ENCODE assay signal across 1 cellular context in the genomic region with DNA sequence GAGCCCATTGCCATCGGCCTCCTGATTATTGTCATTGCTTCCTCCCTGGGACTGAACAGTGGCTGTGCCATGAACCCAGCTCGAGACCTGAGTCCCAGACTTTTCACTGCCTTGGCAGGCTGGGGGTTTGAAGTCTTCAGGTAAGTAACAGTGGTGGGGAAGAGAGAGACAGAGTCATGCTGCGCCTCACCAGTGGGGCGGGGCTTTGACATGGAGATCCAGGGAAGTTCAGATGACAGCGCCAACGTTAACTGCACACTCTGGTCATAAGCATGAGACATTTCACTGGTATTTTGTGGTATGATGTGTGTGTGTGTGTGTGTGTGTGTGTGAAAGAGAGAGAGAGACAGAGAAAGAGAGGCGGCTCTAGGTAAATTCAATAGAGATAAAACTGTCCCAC.
TF ChIP-seq lines count a peak whose summit lies in the region.

No MANE protein-coding gene starts in this region.

TF ChIP-seq in K562, 482 proteins besides CTCF, POLR2A, EP300 and RAD21 (continued from another document):
- TF ChIP-seq NFRKB (IDR thresholded peaks at IDR 0.05; ENCODE audit: low read depth) (peak; percentile 60), HDGF (IDR thresholded peaks at IDR 0.05) (peak; percentile 71; the same call in 1 of the 2 replicates), ZNF445 (CRISPR knock-in tag; IDR thresholded peaks at IDR 0.05; ENCODE audit: low read depth) (no peak), L3MBTL2 (IDR thresholded peaks at IDR 0.05) (0 out of 2 replicates have a peak, but pooled peaks have one; percentile 10), MIER1 (IDR thresholded peaks at IDR 0.05; ENCODE audit: low read depth) (peak; percentile 65; the same call in 1 of the 2 replicates), TEAD2 (tag; IDR thresholded peaks at IDR 0.05) (no peak), POLR2B (IDR thresholded peaks at IDR 0.05; ENCODE audit: low read depth, partially characterized antibody) (peak; percentile 38), HDAC8 (tag; IDR thresholded peaks at IDR 0.05) (no peak), CHD1 (IDR thresholded peaks at IDR 0.05; ENCODE audit: low read length) (no peak), ZNF551 (CRISPR knock-in tag; IDR thresholded peaks at IDR 0.05) (no peak), HNRNPL (IDR thresholded peaks at IDR 0.05; ENCODE audit: low read depth, low read length) (no peak), LARP7 (IDR thresholded peaks at IDR 0.05) (peak; percentile 84; the same call in 1 of the 2 replicates), CREM (IDR thresholded peaks at IDR 0.05; ENCODE audit: low read depth) (peak; percentile 56), DMBX1 (CRISPR knock-in tag; IDR thresholded peaks at IDR 0.05; ENCODE audit: borderline replicate concordance) (peak; percentile 56; the same call in 1 of the 2 replicates), EHMT2 (IDR thresholded peaks at IDR 0.05) (peak; percentile 56; the same call in 1 of the 2 replicates), SMAD4 (CRISPR knock-in tag; conservative IDR thresholded peaks at IDR 0.05) (peak; percentile 41; the same call in 1 of the 2 replicates), THRAP3 (IDR thresholded peaks at IDR 0.05; ENCODE audit: borderline replicate concordance) (0 out of 2 replicates have a peak, but pooled peaks have one; percentile 38), ZNF583 (CRISPR knock-in tag; IDR thresholded peaks at IDR 0.05) (peak; percentile 68; the same call in 1 of the 2 replicates), DNMT1 (IDR thresholded peaks at IDR 0.05) (0 out of 2 replicates have a peak, but pooled peaks have one; percentile 36), JUNB (CRISPR knock-in tag; conservative IDR thresholded peaks at IDR 0.05) (no peak), JUND (IDR thresholded peaks at IDR 0.05; ENCODE audit: borderline replicate concordance, low read depth, low read length) (0 out of 2 replicates have a peak, but pooled peaks have one; percentile 7), JUND (tag; IDR thresholded peaks at IDR 0.05; ENCODE audit: borderline replicate concordance, low read depth, low read length) (no peak), PTRF (tag; IDR thresholded peaks at IDR 0.05) (0 out of 2 replicates have a peak, but pooled peaks have one; percentile 9), MTF1 (CRISPR knock-in tag; IDR thresholded peaks at IDR 0.05; ENCODE audit: borderline replicate concordance) (0 out of 2 replicates have a peak, but pooled peaks have one; percentile 25), ESRRB (CRISPR knock-in tag; IDR thresholded peaks at IDR 0.05; ENCODE audit: borderline replicate concordance) (no peak), TBL1XR1 (IDR thresholded peaks at IDR 0.05; ENCODE audit: low read length in 2 of 2) (0 out of 4 replicates have a peak, but pooled peaks of 1 of the 2 experiments have one; percentile 10), NR2C1 (IDR thresholded peaks at IDR 0.05) (no peak), NR2C1 (tag; IDR thresholded peaks at IDR 0.05) (0 out of 2 replicates have a peak, but pooled peaks have one; percentile 24), ZNF41 (CRISPR knock-in tag; conservative IDR thresholded peaks at IDR 0.05) (0 out of 2 replicates have a peak, but pooled peaks have one; percentile 41), NRF1 (conservative IDR thresholded peaks at IDR 0.05 in 1 of 2, IDR thresholded peaks at IDR 0.05 in 1 of 2) (peak in 1 of 2 experiments; percentile 13; a peak in 1 of 4 replicates), MTA3 (IDR thresholded peaks at IDR 0.05; ENCODE audit: borderline replicate concordance) (peak; percentile 9; the same call in 1 of the 2 replicates), NBN (IDR thresholded peaks at IDR 0.05; ENCODE audit: low read depth) (0 out of 2 replicates have a peak, but pooled peaks have one; percentile 48), ELF4 (CRISPR knock-in tag; IDR thresholded peaks at IDR 0.05) (0 out of 2 replicates have a peak, but pooled peaks have one; percentile 50), BACH1 (tag; IDR thresholded peaks at IDR 0.05) (no peak), XRCC5 (IDR thresholded peaks at IDR 0.05; ENCODE audit: low read depth, low read length) (no peak), CXXC5 (CRISPR knock-in tag; IDR thresholded peaks at IDR 0.05) (peak; percentile 16; the same call in 1 of the 2 replicates), ZNF57 (CRISPR knock-in tag; IDR thresholded peaks at IDR 0.05) (no peak), MED1 (CRISPR knock-in tag; IDR thresholded peaks at IDR 0.05; ENCODE audit: borderline replicate concordance) (no peak), SMARCA5 (IDR thresholded peaks at IDR 0.05) (peak; percentile 29; the same call in 1 of the 2 replicates), MTA1 (IDR thresholded peaks at IDR 0.05; ENCODE audit: borderline replicate concordance) (peak; percentile 55; the same call in 1 of the 2 replicates), RCOR1 (IDR thresholded peaks at IDR 0.05; ENCODE audit: borderline replicate concordance in 1 of 2, low read depth in 2 of 2, low read length in 2 of 2) (0 out of 4 replicates have a peak, but pooled peaks of 1 of the 2 experiments have one; percentile 4), SAFB (IDR thresholded peaks at IDR 0.05; ENCODE audit: borderline replicate concordance, low read depth, low read length) (no peak)
- TF ChIP-seq, protein P1, sequence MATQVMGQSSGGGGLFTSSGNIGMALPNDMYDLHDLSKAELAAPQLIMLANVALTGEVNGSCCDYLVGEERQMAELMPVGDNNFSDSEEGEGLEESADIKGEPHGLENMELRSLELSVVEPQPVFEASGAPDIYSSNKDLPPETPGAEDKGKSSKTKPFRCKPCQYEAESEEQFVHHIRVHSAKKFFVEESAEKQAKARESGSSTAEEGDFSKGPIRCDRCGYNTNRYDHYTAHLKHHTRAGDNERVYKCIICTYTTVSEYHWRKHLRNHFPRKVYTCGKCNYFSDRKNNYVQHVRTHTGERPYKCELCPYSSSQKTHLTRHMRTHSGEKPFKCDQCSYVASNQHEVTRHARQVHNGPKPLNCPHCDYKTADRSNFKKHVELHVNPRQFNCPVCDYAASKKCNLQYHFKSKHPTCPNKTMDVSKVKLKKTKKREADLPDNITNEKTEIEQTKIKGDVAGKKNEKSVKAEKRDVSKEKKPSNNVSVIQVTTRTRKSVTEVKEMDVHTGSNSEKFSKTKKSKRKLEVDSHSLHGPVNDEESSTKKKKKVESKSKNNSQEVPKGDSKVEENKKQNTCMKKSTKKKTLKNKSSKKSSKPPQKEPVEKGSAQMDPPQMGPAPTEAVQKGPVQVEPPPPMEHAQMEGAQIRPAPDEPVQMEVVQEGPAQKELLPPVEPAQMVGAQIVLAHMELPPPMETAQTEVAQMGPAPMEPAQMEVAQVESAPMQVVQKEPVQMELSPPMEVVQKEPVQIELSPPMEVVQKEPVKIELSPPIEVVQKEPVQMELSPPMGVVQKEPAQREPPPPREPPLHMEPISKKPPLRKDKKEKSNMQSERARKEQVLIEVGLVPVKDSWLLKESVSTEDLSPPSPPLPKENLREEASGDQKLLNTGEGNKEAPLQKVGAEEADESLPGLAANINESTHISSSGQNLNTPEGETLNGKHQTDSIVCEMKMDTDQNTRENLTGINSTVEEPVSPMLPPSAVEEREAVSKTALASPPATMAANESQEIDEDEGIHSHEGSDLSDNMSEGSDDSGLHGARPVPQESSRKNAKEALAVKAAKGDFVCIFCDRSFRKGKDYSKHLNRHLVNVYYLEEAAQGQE (CRISPR knock-in tag; IDR thresholded peaks at IDR 0.05; ENCODE audit: low read depth): no peak
- TF ChIP-seq, protein P2, sequence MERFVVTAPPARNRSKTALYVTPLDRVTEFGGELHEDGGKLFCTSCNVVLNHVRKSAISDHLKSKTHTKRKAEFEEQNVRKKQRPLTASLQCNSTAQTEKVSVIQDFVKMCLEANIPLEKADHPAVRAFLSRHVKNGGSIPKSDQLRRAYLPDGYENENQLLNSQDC (CRISPR knock-in tag; IDR thresholded peaks at IDR 0.05): no peak
- TF ChIP-seq, protein P3, sequence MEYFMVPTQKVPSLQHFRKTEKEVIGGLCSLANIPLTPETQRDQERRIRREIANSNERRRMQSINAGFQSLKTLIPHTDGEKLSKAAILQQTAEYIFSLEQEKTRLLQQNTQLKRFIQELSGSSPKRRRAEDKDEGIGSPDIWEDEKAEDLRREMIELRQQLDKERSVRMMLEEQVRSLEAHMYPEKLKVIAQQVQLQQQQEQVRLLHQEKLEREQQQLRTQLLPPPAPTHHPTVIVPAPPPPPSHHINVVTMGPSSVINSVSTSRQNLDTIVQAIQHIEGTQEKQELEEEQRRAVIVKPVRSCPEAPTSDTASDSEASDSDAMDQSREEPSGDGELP (CRISPR knock-in tag; IDR thresholded peaks at IDR 0.05; ENCODE audit: borderline replicate concordance): no peak
- TF ChIP-seq, protein P4, sequence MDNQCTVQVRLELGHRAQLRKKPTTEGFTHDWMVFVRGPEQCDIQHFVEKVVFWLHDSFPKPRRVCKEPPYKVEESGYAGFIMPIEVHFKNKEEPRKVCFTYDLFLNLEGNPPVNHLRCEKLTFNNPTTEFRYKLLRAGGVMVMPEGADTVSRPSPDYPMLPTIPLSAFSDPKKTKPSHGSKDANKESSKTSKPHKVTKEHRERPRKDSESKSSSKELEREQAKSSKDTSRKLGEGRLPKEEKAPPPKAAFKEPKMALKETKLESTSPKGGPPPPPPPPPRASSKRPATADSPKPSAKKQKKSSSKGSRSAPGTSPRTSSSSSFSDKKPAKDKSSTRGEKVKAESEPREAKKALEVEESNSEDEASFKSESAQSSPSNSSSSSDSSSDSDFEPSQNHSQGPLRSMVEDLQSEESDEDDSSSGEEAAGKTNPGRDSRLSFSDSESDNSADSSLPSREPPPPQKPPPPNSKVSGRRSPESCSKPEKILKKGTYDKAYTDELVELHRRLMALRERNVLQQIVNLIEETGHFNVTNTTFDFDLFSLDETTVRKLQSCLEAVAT (IDR thresholded peaks at IDR 0.05): peak; percentile 73 to 79; a peak in 2 of 4 replicates
- TF ChIP-seq, protein P5, sequence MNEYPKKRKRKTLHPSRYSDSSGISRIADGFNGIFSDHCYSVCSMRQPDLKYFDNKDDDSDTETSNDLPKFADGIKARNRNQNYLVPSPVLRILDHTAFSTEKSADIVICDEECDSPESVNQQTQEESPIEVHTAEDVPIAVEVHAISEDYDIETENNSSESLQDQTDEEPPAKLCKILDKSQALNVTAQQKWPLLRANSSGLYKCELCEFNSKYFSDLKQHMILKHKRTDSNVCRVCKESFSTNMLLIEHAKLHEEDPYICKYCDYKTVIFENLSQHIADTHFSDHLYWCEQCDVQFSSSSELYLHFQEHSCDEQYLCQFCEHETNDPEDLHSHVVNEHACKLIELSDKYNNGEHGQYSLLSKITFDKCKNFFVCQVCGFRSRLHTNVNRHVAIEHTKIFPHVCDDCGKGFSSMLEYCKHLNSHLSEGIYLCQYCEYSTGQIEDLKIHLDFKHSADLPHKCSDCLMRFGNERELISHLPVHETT (CRISPR knock-in tag; conservative IDR thresholded peaks at IDR 0.05 in 1 of 2, IDR thresholded peaks at IDR 0.05 in 1 of 2): peak in 1 of 2 experiments; percentile 16; a peak in 1 of 4 replicates
- TF ChIP-seq, protein P6, sequence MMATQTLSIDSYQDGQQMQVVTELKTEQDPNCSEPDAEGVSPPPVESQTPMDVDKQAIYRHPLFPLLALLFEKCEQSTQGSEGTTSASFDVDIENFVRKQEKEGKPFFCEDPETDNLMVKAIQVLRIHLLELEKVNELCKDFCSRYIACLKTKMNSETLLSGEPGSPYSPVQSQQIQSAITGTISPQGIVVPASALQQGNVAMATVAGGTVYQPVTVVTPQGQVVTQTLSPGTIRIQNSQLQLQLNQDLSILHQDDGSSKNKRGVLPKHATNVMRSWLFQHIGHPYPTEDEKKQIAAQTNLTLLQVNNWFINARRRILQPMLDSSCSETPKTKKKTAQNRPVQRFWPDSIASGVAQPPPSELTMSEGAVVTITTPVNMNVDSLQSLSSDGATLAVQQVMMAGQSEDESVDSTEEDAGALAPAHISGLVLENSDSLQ (IDR thresholded peaks at IDR 0.05): 0 out of 2 replicates have a peak, but pooled peaks have one; percentile 19
- TF ChIP-seq, protein P7, sequence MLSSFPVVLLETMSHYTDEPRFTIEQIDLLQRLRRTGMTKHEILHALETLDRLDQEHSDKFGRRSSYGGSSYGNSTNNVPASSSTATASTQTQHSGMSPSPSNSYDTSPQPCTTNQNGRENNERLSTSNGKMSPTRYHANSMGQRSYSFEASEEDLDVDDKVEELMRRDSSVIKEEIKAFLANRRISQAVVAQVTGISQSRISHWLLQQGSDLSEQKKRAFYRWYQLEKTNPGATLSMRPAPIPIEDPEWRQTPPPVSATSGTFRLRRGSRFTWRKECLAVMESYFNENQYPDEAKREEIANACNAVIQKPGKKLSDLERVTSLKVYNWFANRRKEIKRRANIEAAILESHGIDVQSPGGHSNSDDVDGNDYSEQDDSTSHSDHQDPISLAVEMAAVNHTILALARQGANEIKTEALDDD (IDR thresholded peaks at IDR 0.05): 0 out of 2 replicates have a peak, but pooled peaks have one; percentile 0
- TF ChIP-seq, protein P8, sequence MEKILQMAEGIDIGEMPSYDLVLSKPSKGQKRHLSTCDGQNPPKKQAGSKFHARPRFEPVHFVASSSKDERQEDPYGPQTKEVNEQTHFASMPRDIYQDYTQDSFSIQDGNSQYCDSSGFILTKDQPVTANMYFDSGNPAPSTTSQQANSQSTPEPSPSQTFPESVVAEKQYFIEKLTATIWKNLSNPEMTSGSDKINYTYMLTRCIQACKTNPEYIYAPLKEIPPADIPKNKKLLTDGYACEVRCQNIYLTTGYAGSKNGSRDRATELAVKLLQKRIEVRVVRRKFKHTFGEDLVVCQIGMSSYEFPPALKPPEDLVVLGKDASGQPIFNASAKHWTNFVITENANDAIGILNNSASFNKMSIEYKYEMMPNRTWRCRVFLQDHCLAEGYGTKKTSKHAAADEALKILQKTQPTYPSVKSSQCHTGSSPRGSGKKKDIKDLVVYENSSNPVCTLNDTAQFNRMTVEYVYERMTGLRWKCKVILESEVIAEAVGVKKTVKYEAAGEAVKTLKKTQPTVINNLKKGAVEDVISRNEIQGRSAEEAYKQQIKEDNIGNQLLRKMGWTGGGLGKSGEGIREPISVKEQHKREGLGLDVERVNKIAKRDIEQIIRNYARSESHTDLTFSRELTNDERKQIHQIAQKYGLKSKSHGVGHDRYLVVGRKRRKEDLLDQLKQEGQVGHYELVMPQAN (IDR thresholded peaks at IDR 0.05; ENCODE audit: borderline replicate concordance): 0 out of 2 replicates have a peak, but pooled peaks have one; percentile 34
TF ChIP-seq in K562: peak in this region for 34.
